ENCODE assay signal across 1 cellular context in genomic region chr1:234990874-234991801, GRCh38.
TF ChIP-seq lines count a peak whose summit lies in the region.

No MANE protein-coding gene starts in this region.

TF ChIP-seq in A549, 52 proteins besides CTCF, POLR2A, EP300 and RAD21 (continued from another document):
- TF ChIP-seq MAX (IDR thresholded peaks at IDR 0.05) (no peak), ZSCAN20 (CRISPR knock-in tag; IDR thresholded peaks at IDR 0.05) (no peak), CHD2 (IDR thresholded peaks at IDR 0.05; ENCODE audit: low read length, partially characterized antibody) (no peak), FOSB (CRISPR knock-in tag; IDR thresholded peaks at IDR 0.05) (no peak)
